ENCODE assay signal across 1 cellular context in genomic region chr3:133799794-133800585, GRCh38.
TF ChIP-seq lines count a peak whose summit lies in the region.

No MANE protein-coding gene starts in this region.

TF ChIP-seq in HepG2, 621 proteins besides CTCF, POLR2A, EP300 and RAD21 (continued from another document):
- no peak for TF ChIP-seq PRDM15 (CRISPR knock-in tag; IDR thresholded peaks at IDR 0.05)
- no peak for TF ChIP-seq ZNF329 (CRISPR knock-in tag; IDR thresholded peaks at IDR 0.05; ENCODE audit: low read depth)
- no peak for TF ChIP-seq ZNF639 (CRISPR knock-in tag; conservative IDR thresholded peaks at IDR 0.05)
- no peak for TF ChIP-seq SETDB1 (CRISPR knock-in tag; IDR thresholded peaks at IDR 0.05; ENCODE audit: borderline replicate concordance)
- TF ChIP-seq ZC3H4 (CRISPR knock-in tag; IDR thresholded peaks at IDR 0.05; ENCODE audit: borderline replicate concordance), result no peak
- no peak for TF ChIP-seq ZNF207 (IDR thresholded peaks at IDR 0.05; ENCODE audit: borderline replicate concordance)
- no peak for TF ChIP-seq ERF (CRISPR knock-in tag; IDR thresholded peaks at IDR 0.05)
- no peak for TF ChIP-seq ZNF281 (CRISPR knock-in tag; IDR thresholded peaks at IDR 0.05; ENCODE audit: borderline replicate concordance)
- no peak for TF ChIP-seq ZMYM3 (CRISPR knock-in tag; IDR thresholded peaks at IDR 0.05)
- TF ChIP-seq TEAD3 (CRISPR knock-in tag; optimal IDR thresholded peaks at IDR 0.05; ENCODE audit: borderline replicate concordance), result no peak
- TF ChIP-seq CENPX (CRISPR knock-in tag; IDR thresholded peaks at IDR 0.05), result no peak
- TF ChIP-seq PBX3 (CRISPR knock-in tag; IDR thresholded peaks at IDR 0.05; ENCODE audit: borderline replicate concordance), result no peak
- no peak for TF ChIP-seq CENPBD1 (CRISPR knock-in tag; IDR thresholded peaks at IDR 0.05; ENCODE audit: borderline replicate concordance, low read depth)
- no peak for TF ChIP-seq ZNF44 (CRISPR knock-in tag; IDR thresholded peaks at IDR 0.05)
- TF ChIP-seq ZNF678 (CRISPR knock-in tag; IDR thresholded peaks at IDR 0.05), result no peak
- TF ChIP-seq SOX6 (IDR thresholded peaks at IDR 0.05), result no peak
- no peak for TF ChIP-seq SOX6 (CRISPR knock-in tag; IDR thresholded peaks at IDR 0.05)
- TF ChIP-seq NCOA5 (CRISPR knock-in tag; IDR thresholded peaks at IDR 0.05), result no peak
